Comparison of ENCODE assay signal across 22 cellular contexts in genomic region chr6:87669051-87669450, GRCh38.
DNase-seq lines count a peak whose midpoint lies in the region; ATAC-seq and TF ChIP-seq lines count a peak whose summit lies in the region.
"Had no signal": no experiment of that assay in that cellular context is flagged by ENCODE, and none has a peak within 500 bp of the region (broad histone marks: within the 10 kb centered on the region; RNA-seq: fewer than 3 reads in every experiment).

No MANE protein-coding gene starts in this region.

- H3K9me3 ChIP-seq in MM.1S (replicated peaks; ENCODE audit: insufficient read depth, low read length) = no peaks in the 10 kb centered on the region

- H3K27ac Mint-ChIP-seq in nephron progenitor cell = peak overlapping the region; percentile 64
- H3K27ac Mint-ChIP-seq: activated naive CD8-positive, alpha-beta T cell treated with anti-CD3 and anti-CD28 coated beads, Interleukin-2, amount 10 ng/mL, durations not matched to agents 7 days and 5 days; stimulated activated naive CD8-positive, alpha-beta T cell treated with anti-CD3 and anti-CD28 coated beads, Interleukin-15, Interleukin-2, amounts not matched to agents 100 ng/mL and 50 ng/mL, for 24 hours; T-helper 2 cell treated with Interferon-gamma antibody and Interleukin-4, amounts not matched to agents 5 μg/mL and 100 μg/mL, for 36 hours had no signal

- H2AFZ ChIP-seq in MM.1S (ENCODE audit: low read length) = no peak overlapping the region
- H2AFZ ChIP-seq: GM23248, parathyroid adenoma had no signal

- H3K4me3 Mint-ChIP-seq in nephron progenitor cell = no peak overlapping the region
- H3K4me3 Mint-ChIP-seq: activated naive CD8-positive, alpha-beta T cell treated with anti-CD3 and anti-CD28 coated beads, Interleukin-2, amount 10 ng/mL, durations not matched to agents 7 days and 5 days; activated T-cell treated with anti-CD3 and anti-CD28 coated beads, Interleukin-2, amount 50 U/mL, for 72 hours; brain; stimulated activated naive CD8-positive, alpha-beta T cell treated with anti-CD3 and anti-CD28 coated beads, Interleukin-15, Interleukin-2, amounts not matched to agents 100 ng/mL and 50 ng/mL, for 24 hours; T-helper 2 cell treated with Interferon-gamma antibody and Interleukin-4, amounts not matched to agents 5 μg/mL and 100 μg/mL, for 36 hours; type B pancreatic cell had no signal

- H3K36me3 ChIP-seq in MM.1S (replicated peaks; ENCODE audit: insufficient read depth, low read length) = peaks cover 3% of the 10 kb centered on the region

- peaks cover 21% of the 10 kb centered on the region for H3K4me1 Mint-ChIP-seq in nephron progenitor cell
- H3K4me1 Mint-ChIP-seq: brain had no signal

- H3K27me3 Mint-ChIP-seq in nephron progenitor cell (ENCODE audit: low read depth, poor library complexity) = no peaks in the 10 kb centered on the region
- H3K27me3 Mint-ChIP-seq: activated naive CD8-positive, alpha-beta T cell treated with anti-CD3 and anti-CD28 coated beads, Interleukin-2, amount 10 ng/mL, durations not matched to agents 7 days and 5 days; brain; naive B cell; stimulated activated naive CD8-positive, alpha-beta T cell treated with anti-CD3 and anti-CD28 coated beads, Interleukin-15, Interleukin-2, amounts not matched to agents 100 ng/mL and 50 ng/mL, for 24 hours; type B pancreatic cell had no signal

- H3K9ac ChIP-seq in MM.1S (ENCODE audit: low read length) = no peak overlapping the region
- H3K9ac ChIP-seq: GM23248, parathyroid adenoma had no signal

- H3K27ac ChIP-seq in MM.1S (ENCODE audit: low read length) = peak overlapping the region; percentile 9; the same call in 1 of the 2 replicates
- H3K27ac ChIP-seq: GM23248, parathyroid adenoma had no signal

- no peaks in the 10 kb centered on the region for H4K20me1 ChIP-seq in MM.1S (ENCODE audit: insufficient read depth, low read length)

- TF ChIP-seq CTCF in MM.1S (IDR thresholded peaks at IDR 0.05; ENCODE audit: low read length) (no peak), nephron progenitor cell (IDR thresholded peaks at IDR 0.05) (no peak)

- peak; percentile 70 for ATAC-seq in GM18517 (IDR thresholded peaks at IDR 0.05; ENCODE audit: unreplicated experiment)
- peak; percentile 71 for ATAC-seq in GM21786 (IDR thresholded peaks at IDR 0.05; ENCODE audit: unreplicated experiment)
- no peak for ATAC-seq in HG03135 (IDR thresholded peaks at IDR 0.05; ENCODE audit: unreplicated experiment)
- no peak for ATAC-seq in HG03196 (IDR thresholded peaks at IDR 0.05; ENCODE audit: unreplicated experiment)
- no peak for ATAC-seq in GM19324 (IDR thresholded peaks at IDR 0.05; ENCODE audit: low FRiP score, unreplicated experiment)
- ATAC-seq: activated T-cell treated with anti-CD3 and anti-CD28 coated beads, Interleukin-2, amount 50 U/mL, for 72 hours had no signal

- no peaks in the 10 kb centered on the region for H3K9me3 Mint-ChIP-seq in nephron progenitor cell
- H3K9me3 Mint-ChIP-seq: activated naive CD8-positive, alpha-beta T cell treated with anti-CD3 and anti-CD28 coated beads, Interleukin-2, amount 10 ng/mL, durations not matched to agents 7 days and 5 days; activated T-cell treated with anti-CD3 and anti-CD28 coated beads, Interleukin-2, amount 50 U/mL, for 72 hours; brain; naive B cell; stimulated activated naive CD8-positive, alpha-beta T cell treated with anti-CD3 and anti-CD28 coated beads, Interleukin-15, Interleukin-2, amounts not matched to agents 100 ng/mL and 50 ng/mL, for 24 hours; T-helper 2 cell treated with Interferon-gamma antibody and Interleukin-4, amounts not matched to agents 5 μg/mL and 100 μg/mL, for 36 hours; type B pancreatic cell had no signal

- no peaks in the 10 kb centered on the region for H3K9me2 ChIP-seq in MM.1S (replicated peaks; ENCODE audit: insufficient read depth, low read length)

- no peaks in the 10 kb centered on the region for H3K27me3 ChIP-seq in MM.1S (replicated peaks; ENCODE audit: insufficient read depth, low read length)

- H3K36me3 Mint-ChIP-seq in nephron progenitor cell (ENCODE audit: low read depth) = peaks cover 53% of the 10 kb centered on the region

- H3K4me1 ChIP-seq in MM.1S (ENCODE audit: low read length) = peaks cover 11% of the 10 kb centered on the region; the same call in 1 of the 2 replicates

- H3F3A ChIP-seq in MM.1S (ENCODE audit: insufficient read depth, low read length) = no peaks in the 10 kb centered on the region

- H3K79me2 ChIP-seq in MM.1S (ENCODE audit: low read length) = no peaks in the 10 kb centered on the region
- H3K79me2 ChIP-seq: parathyroid adenoma had no signal

- H3K4me3 ChIP-seq in MM.1S (ENCODE audit: low read length) = no peak overlapping the region
- H3K4me3 ChIP-seq: GM23248 had no signal

- DNase-seq in MM.1S (peak; percentile 63), nephron progenitor cell (no peak), NCI-H1092 (lab: John Stamatoyannopoulos, UW) (no peak)
- DNase-seq: activated CD4-positive, CD25-positive, alpha-beta regulatory T cell; activated naive CD8-positive, alpha-beta T cell treated with anti-CD3 and anti-CD28 coated beads, Interleukin-2, amount 10 ng/mL, durations not matched to agents 7 days and 5 days; activated T-cell treated with anti-CD3 and anti-CD28 coated beads, Interleukin-2, amount 50 U/mL, for 72 hours; GM23248; IMR-90; kidney; naive B cell; NCI-H345; stimulated activated CD4-positive, alpha-beta T cell treated with anti-CD3 and anti-CD28 coated beads, Interleukin-2, amount 100 ng/mL, for 24 hours had no signal

- H3K4me2 ChIP-seq in MM.1S (ENCODE audit: low read depth, low read length) = no peak overlapping the region

Comparison
In these comparisons a context has a peak if more than half of its experiments do, and no peak if none do; other contexts are left out.
1. ATAC-seq: peak in GM18517 (single experiment) and GM21786 (single experiment); none in HG03135 (single experiment), HG03196 (single experiment) and GM19324 (single experiment).